In genomic region chr22:39448205-39449054, GRCh38 we compare ENCODE assay signal across 13 cellular contexts. TPM values are rescaled to one million over a fixed set of nuclear protein-coding genes. Genes with fewer than 3 reads are reported as not detected.
DNase-seq lines count a peak whose midpoint lies in the region; ATAC-seq and TF ChIP-seq lines count a peak whose summit lies in the region.
"Had no signal": no experiment of that assay in that cellular context is flagged by ENCODE, and none has a peak within 500 bp of the region (broad histone marks: within the 10 kb centered on the region; RNA-seq: fewer than 3 reads in every experiment).

No MANE protein-coding gene starts in this region.

- peaks cover 46% of the 10 kb centered on the region for H3K4me1 Mint-ChIP-seq in activated naive CD8-positive, alpha-beta T cell treated with anti-CD3 and anti-CD28 coated beads, Interleukin-2, amount 10 ng/mL, durations not matched to agents 7 days and 5 days
- H3K4me1 Mint-ChIP-seq in activated naive CD8-positive, alpha-beta T cell treated with anti-CD3 and anti-CD28 coated beads for 36 hours, result peaks cover 22% of the 10 kb centered on the region

- H3K79me2 ChIP-seq in PC-3 (ENCODE audit: low read length), result no peaks in the 10 kb centered on the region

- no peaks in the 10 kb centered on the region for H3K9me3 Mint-ChIP-seq in activated naive CD8-positive, alpha-beta T cell treated with anti-CD3 and anti-CD28 coated beads, Interleukin-2, amount 10 ng/mL, durations not matched to agents 7 days and 5 days
- no peaks in the 10 kb centered on the region for H3K9me3 Mint-ChIP-seq in activated naive CD8-positive, alpha-beta T cell treated with anti-CD3 and anti-CD28 coated beads for 36 hours
- H3K9me3 Mint-ChIP-seq: activated T-cell treated with anti-CD3 and anti-CD28 coated beads, Interleukin-2, amount 50 U/mL, for 4 hours had no signal

- intact Hi-C loops in PC-3 (cut with micrococcal nuclease), result no loop called here
- intact Hi-C loops in colonic mucosa (cut with DNase I), result no loop called here

- H3K27ac ChIP-seq in PC-3 (ENCODE audit: low read length), result no peak overlapping the region
- no peak overlapping the region for H3K27ac ChIP-seq in colonic mucosa

- H3K9me2 ChIP-seq in PC-3 (replicated peaks; ENCODE audit: low read length), result no peaks in the 10 kb centered on the region

- TF ChIP-seq CTCF in PC-3 (conservative IDR thresholded peaks at IDR 0.05; ENCODE audit: low read depth, low read length), result no peak
- no peak for TF ChIP-seq CTCF in colonic mucosa (IDR thresholded peaks at IDR 0.05)

- no peak overlapping the region for H2AFZ ChIP-seq in PC-3 (ENCODE audit: low read length)

- CTCF ChIA-PET in PC-3 (lab: Charles Lee), result no interaction called here

- no peaks in the 10 kb centered on the region; the same call in 1 of the 2 replicates for H3K4me1 ChIP-seq in PC-3 (ENCODE audit: insufficient read depth, low read length)
- no peaks in the 10 kb centered on the region for H3K4me1 ChIP-seq in colonic mucosa

- POLR2A ChIA-PET in activated naive CD8-positive, alpha-beta T cell treated with anti-CD3 and anti-CD28 coated beads, Interleukin-2, amount 10 ng/mL, durations not matched to agents 7 days and 5 days (lab: Charles Lee), result interaction anchor here (0.8 to 2.3 kb wide), 6 partner anchors 9 to 72 kb away, joined by 3 to 15 read pairs (median 6); partner anchors contain the start of genes ATF4, MIEF1 and TAB1
- POLR2A ChIA-PET in PC-3 (lab: Charles Lee; ENCODE audit: unreplicated experiment), result no interaction called here

- no peaks in the 10 kb centered on the region for H3K36me3 ChIP-seq in PC-3 (ENCODE audit: low read depth, low read length)
- H3K36me3 ChIP-seq in colonic mucosa, result no peaks in the 10 kb centered on the region

- no peak for DNase-seq in activated naive CD8-positive, alpha-beta T cell treated with anti-CD3 and anti-CD28 coated beads, Interleukin-2, amount 10 ng/mL, durations not matched to agents 7 days and 5 days
- no peak for DNase-seq in activated naive CD8-positive, alpha-beta T cell treated with anti-CD3 and anti-CD28 coated beads for 36 hours
- DNase-seq in PC-3 (peak; percentile 26), left kidney (ENCODE audit: low read depth, low spot score) (peak; percentile 88), ureter (ENCODE audit: low spot score) (peak; percentile 85), NCI-H226 (no peak), NCI-H1930 (lab: John Stamatoyannopoulos, UW) (no peak), colonic mucosa (no peak)
- DNase-seq: activated T-cell treated with anti-CD3 and anti-CD28 coated beads, Interleukin-2, amount 50 U/mL, for 4 hours; head of caudate nucleus; left ventricle myocardium superior; SHP77 had no signal

- peak overlapping the region; percentile 98 for H3K27ac Mint-ChIP-seq in activated naive CD8-positive, alpha-beta T cell treated with anti-CD3 and anti-CD28 coated beads, Interleukin-2, amount 10 ng/mL, durations not matched to agents 7 days and 5 days
- H3K27ac Mint-ChIP-seq in activated naive CD8-positive, alpha-beta T cell treated with anti-CD3 and anti-CD28 coated beads for 36 hours, result no peak overlapping the region
- H3K27ac Mint-ChIP-seq: brain had no signal

- H3K4me3 ChIP-seq in PC-3 (ENCODE audit: low read length) (no peak overlapping the region), colonic mucosa (no peak overlapping the region)

- H3K4me2 ChIP-seq in PC-3 (ENCODE audit: low read length), result no peak overlapping the region

- H3K9me3 ChIP-seq in PC-3 (ENCODE audit: low read length) (no peaks in the 10 kb centered on the region), colonic mucosa (no peaks in the 10 kb centered on the region)

- no TSS peak for BruUV-seq in PC-3 (replicated peaks; lab: Mats Ljungman, UMichigan)

- H3K27me3 ChIP-seq in PC-3 (ENCODE audit: low read length) (no peaks in the 10 kb centered on the region), colonic mucosa (no peaks in the 10 kb centered on the region)

- no peak overlapping the region for H3K9ac ChIP-seq in PC-3 (ENCODE audit: low read length)
- H3K9ac ChIP-seq in colonic mucosa (ENCODE audit: low read depth in 2 of 2, low read length in 2 of 2), result peak overlapping the region in 1 of 2 donors; percentile 43

- peaks cover under 1% of the 10 kb centered on the region for H3K27me3 Mint-ChIP-seq in activated naive CD8-positive, alpha-beta T cell treated with anti-CD3 and anti-CD28 coated beads, Interleukin-2, amount 10 ng/mL, durations not matched to agents 7 days and 5 days
- H3K27me3 Mint-ChIP-seq in activated naive CD8-positive, alpha-beta T cell treated with anti-CD3 and anti-CD28 coated beads for 36 hours, result no peaks in the 10 kb centered on the region
- H3K27me3 Mint-ChIP-seq: brain had no signal

- H3K4me3 Mint-ChIP-seq in activated naive CD8-positive, alpha-beta T cell treated with anti-CD3 and anti-CD28 coated beads, Interleukin-2, amount 10 ng/mL, durations not matched to agents 7 days and 5 days, result peak overlapping the region; percentile 63
- H3K4me3 Mint-ChIP-seq in activated naive CD8-positive, alpha-beta T cell treated with anti-CD3 and anti-CD28 coated beads for 36 hours, result no peak overlapping the region
- H3K4me3 Mint-ChIP-seq: activated T-cell treated with anti-CD3 and anti-CD28 coated beads, Interleukin-2, amount 50 U/mL, for 4 hours; brain had no signal

- H3K36me3 Mint-ChIP-seq in activated naive CD8-positive, alpha-beta T cell treated with anti-CD3 and anti-CD28 coated beads, Interleukin-2, amount 10 ng/mL, durations not matched to agents 7 days and 5 days, result peaks cover 8% of the 10 kb centered on the region
- H3K36me3 Mint-ChIP-seq in activated naive CD8-positive, alpha-beta T cell treated with anti-CD3 and anti-CD28 coated beads for 36 hours, result peaks cover 2% of the 10 kb centered on the region
- H3K36me3 Mint-ChIP-seq: brain had no signal

- no peak for ATAC-seq in activated naive CD8-positive, alpha-beta T cell treated with anti-CD3 and anti-CD28 coated beads, Interleukin-2, amount 10 ng/mL, durations not matched to agents 7 days and 5 days (ENCODE audit: low read depth)
- ATAC-seq in PC-3, result peak; percentile 58; the same call in 1 of the 2 replicates
- ATAC-seq: activated T-cell treated with anti-CD3 and anti-CD28 coated beads, Interleukin-2, amount 50 U/mL, for 4 hours; left ventricle myocardium superior had no signal

- H4K20me1 ChIP-seq in PC-3 (ENCODE audit: low read length), result no peaks in the 10 kb centered on the region

- H3F3A ChIP-seq in PC-3 (ENCODE audit: low read length, unreplicated experiment), result no peaks in the 10 kb centered on the region

RNA-seq across cellular contexts. Expression of gene MGAT3, which starts 8.4 kb away (rescaled TPM):
- 1 to 10 TPM; 7.0 to 7.2 TPM for total RNA-seq in activated naive CD8-positive, alpha-beta T cell treated with anti-CD3 and anti-CD28 coated beads, Interleukin-2, amount 10 ng/mL, durations not matched to agents 7 days and 5 days
- total RNA-seq in activated naive CD8-positive, alpha-beta T cell treated with anti-CD3 and anti-CD28 coated beads for 36 hours, result 1 to 10 TPM; 1.0 to 1.2 TPM
- total RNA-seq in PC-3 (2014; rRNA removed) (0.06 TPM in 1 of 2 replicates, not detected in the other), ureter (12.9 TPM), colonic mucosa (10 to 100 TPM in 1 of 2 donors, 1 to 10 TPM in 1; 8.9 to 19.1 TPM)

RNA-seq across cellular contexts. Expression of gene TAB1, which starts 48.9 kb away (rescaled TPM):
- total RNA-seq in activated naive CD8-positive, alpha-beta T cell treated with anti-CD3 and anti-CD28 coated beads, Interleukin-2, amount 10 ng/mL, durations not matched to agents 7 days and 5 days, result 10 to 100 TPM; 37.4 to 39.9 TPM
- total RNA-seq in activated naive CD8-positive, alpha-beta T cell treated with anti-CD3 and anti-CD28 coated beads for 36 hours, result 10 to 100 TPM; 17.1 to 18.2 TPM
- 14.2 and 16.0 TPM in 2 replicates for total RNA-seq in PC-3 (2014; rRNA removed)
- total RNA-seq in ureter, result 27.5 TPM
- total RNA-seq in colonic mucosa, result 10 to 100 TPM; 16.1 to 31.3 TPM

RNA-seq across cellular contexts. Expression of gene MIEF1, which starts 53.7 kb away (rescaled TPM):
- 10 to 100 TPM; 33.9 to 40.0 TPM for total RNA-seq in activated naive CD8-positive, alpha-beta T cell treated with anti-CD3 and anti-CD28 coated beads, Interleukin-2, amount 10 ng/mL, durations not matched to agents 7 days and 5 days
- 10 to 100 TPM; 62.9 to 65.0 TPM for total RNA-seq in activated naive CD8-positive, alpha-beta T cell treated with anti-CD3 and anti-CD28 coated beads for 36 hours
- total RNA-seq in PC-3 (2014; rRNA removed), result 22.1 and 23.2 TPM in 2 replicates
- 30.1 TPM for total RNA-seq in ureter
- total RNA-seq in colonic mucosa, result 10 to 100 TPM; 28.6 to 36.6 TPM

Comparison
In these comparisons a context has a peak if more than half of its experiments do, and no peak if none do; other contexts are left out.
1. DNase-seq: peak in PC-3 (single experiment), left kidney (single experiment) and ureter (single experiment); none in activated naive CD8-positive, alpha-beta T cell treated with anti-CD3 and anti-CD28 coated beads, Interleukin-2, amount 10 ng/mL, durations not matched to agents 7 days and 5 days (single experiment), activated naive CD8-positive, alpha-beta T cell treated with anti-CD3 and anti-CD28 coated beads for 36 hours (single experiment), NCI-H226 (single experiment), NCI-H1930 (0 of 2) and colonic mucosa (single experiment).